17 cellular contexts compared by ENCODE assay signal in the genomic region with DNA sequence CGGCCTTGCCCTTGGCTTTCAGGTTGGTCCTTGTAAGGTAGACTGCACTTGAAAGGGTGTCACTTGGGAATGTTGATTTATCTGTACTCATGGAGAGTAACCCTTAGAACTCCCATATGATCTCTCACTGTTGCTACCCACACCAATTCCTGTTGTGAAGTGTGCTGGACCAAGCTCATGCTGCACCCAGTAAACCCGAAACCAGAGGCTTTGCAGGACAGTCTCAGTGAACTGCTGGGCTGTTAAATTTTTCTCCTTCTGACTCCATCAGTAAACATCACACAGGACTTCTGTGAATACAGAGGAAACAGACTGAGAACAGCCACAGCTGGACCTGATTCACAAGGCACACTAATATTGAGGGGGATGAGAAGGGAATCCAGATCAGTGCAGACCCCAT.
DNase-seq lines count a peak whose midpoint lies in the region; ATAC-seq and TF ChIP-seq lines count a peak whose summit lies in the region.
"Had no signal": no experiment of that assay in that cellular context is flagged by ENCODE, and none has a peak within 500 bp of the region (broad histone marks: within the 10 kb centered on the region; RNA-seq: fewer than 3 reads in every experiment).

No MANE protein-coding gene starts in this region.

- H3K9ac ChIP-seq in HUES64 (ENCODE audit: low read depth, low read length): no peak overlapping the region

- ATAC-seq in GM19023 (IDR thresholded peaks at IDR 0.05; ENCODE audit: unreplicated experiment) (peak; percentile 11), HG02870 (IDR thresholded peaks at IDR 0.05; ENCODE audit: unreplicated experiment) (peak; percentile 21)

- H3K4me1 ChIP-seq in HUES64 (ENCODE audit: insufficient read depth, low read length) (no peaks in the 10 kb centered on the region), breast epithelium (no peaks in the 10 kb centered on the region)
- H3K4me1 ChIP-seq: esophagus squamous epithelium, spleen had no signal

- H3K27ac ChIP-seq in HUES64 (ENCODE audit: low read depth, low read length): no peak overlapping the region
- no peak overlapping the region for H3K27ac ChIP-seq in breast epithelium
- H3K27ac ChIP-seq: esophagus squamous epithelium, spleen had no signal

- TF ChIP-seq POLR2A in breast epithelium (IDR thresholded peaks at IDR 0.05): no peak

- 95% methylated on average over 2 of the region's 2 CpGs for WGBS in HUES64

- TF ChIP-seq CTCF in GM12865 (IDR thresholded peaks at IDR 0.05; ENCODE audit: insufficient read depth, low read depth, low read length, missing control alignments) (no peak), breast epithelium (IDR thresholded peaks at IDR 0.05) (no peak)

- H3K27me3 ChIP-seq in HUES64 (ENCODE audit: insufficient read depth, low read length) (no peaks in the 10 kb centered on the region), breast epithelium (no peaks in the 10 kb centered on the region)
- H3K27me3 ChIP-seq: MG63 had no signal

- H3K36me3 ChIP-seq in HUES64 (ENCODE audit: insufficient read depth, low read length) (no peaks in the 10 kb centered on the region), breast epithelium (no peaks in the 10 kb centered on the region)
- H3K36me3 ChIP-seq: esophagus squamous epithelium, MG63, spleen had no signal

- DNase-seq in GM12865 (ENCODE audit: low read depth) (peak; percentile 55), breast epithelium (ENCODE audit: low spot score in 2 of 2) (no peak), occipital lobe (lab: John Stamatoyannopoulos, UW) (no peak), T-helper 9 cell (no peak), posterior vena cava (ENCODE audit: low spot score) (no peak)
- DNase-seq: DMS79 treated with DMSO at 0.1 percent for 48 hours, esophagus squamous epithelium, glutamatergic neuron, HFFc6, NCI-H187 treated with DMSO at 0.1 percent for 48 hours, NCI-H446 had no signal

- H3K4me3 ChIP-seq in GM12865 (ENCODE audit: low read depth, low read length): no peak overlapping the region
- H3K4me3 ChIP-seq in HUES64 (ENCODE audit: low read length): 0 out of 2 replicates have a peak overlapping the region, but pooled peaks have one; percentile 13
- no peak overlapping the region for H3K4me3 ChIP-seq in breast epithelium
- H3K4me3 ChIP-seq: esophagus squamous epithelium, lung, MG63, spleen had no signal

- H3K9me3 ChIP-seq in HUES64 (ENCODE audit: insufficient read depth, low read depth, low read length) (peaks cover 99% of the 10 kb centered on the region), breast epithelium (no peaks in the 10 kb centered on the region)
- H3K9me3 ChIP-seq: esophagus squamous epithelium, MG63 had no signal

- intact Hi-C loops in breast epithelium (cut with DNase I; ENCODE audit: low total_unique reads) (no loop called here), posterior vena cava (cut with DNase I) (no loop called here)
